25 cellular contexts compared by ENCODE assay signal in genomic region chr19:47897857-47898256, GRCh38. TPM values are rescaled to one million over a fixed set of nuclear protein-coding genes. Genes with fewer than 3 reads are reported as not detected.
"Had no signal": no experiment of that assay in that cellular context is flagged by ENCODE, and none has a peak within 500 bp of the region (broad histone marks: within the 10 kb centered on the region; RNA-seq: fewer than 3 reads in every experiment).

No MANE protein-coding gene starts in this region.

- H3K9me3 ChIP-seq: SJSA1 had no signal

- H3K4me3 ChIP-seq: SJSA1, SK-N-MC had no signal

- H3K27ac ChIP-seq: KMS-11, SJSA1, SK-N-MC had no signal

- DNase-seq: IMR-90, Kasumi-1, MM.1S, NCI-H1092 treated with DMSO at 0.1 percent for 48 hours, NCI-H1436, NCI-H187, NCI-H2029, NCI-H2081 treated with DMSO at 0.1 percent for 48 hours, NCI-H2171, NCI-H226, NCI-H446, NCI-H510A, NCI-H524 treated with DMSO at 0.1 percent for 48 hours, NCI-H69, NCI-H774, Right ventricle myocardium superior, RPMI8226, SIG-M5, SW 1271 had no signal

- ATAC-seq: HepG2 had no signal

- H3K4me1 ChIP-seq: SJSA1 had no signal

- H3K4me2 ChIP-seq: KMS-11 had no signal

- H3K9ac ChIP-seq: KMS-11 had no signal

- H3K36me3 ChIP-seq: SJSA1 had no signal

RNA-seq across cellular contexts. Expression of gene SULT2A1, which starts 11.7 kb away (rescaled TPM):
- total RNA-seq: HT1080, IMR-90, M059J, Right ventricle myocardium superior, SJSA1 had no signal
- polyA plus RNA-seq: IMR-90 had no signal

RNA-seq across cellular contexts. Expression of gene TPRX2, which starts 38.8 kb away (rescaled TPM):
- total RNA-seq: HepG2, HT1080, IMR-90, M059J, Right ventricle myocardium superior, SJSA1 had no signal
- polyA plus RNA-seq: HepG2, IMR-90 had no signal
